In the genomic region with DNA sequence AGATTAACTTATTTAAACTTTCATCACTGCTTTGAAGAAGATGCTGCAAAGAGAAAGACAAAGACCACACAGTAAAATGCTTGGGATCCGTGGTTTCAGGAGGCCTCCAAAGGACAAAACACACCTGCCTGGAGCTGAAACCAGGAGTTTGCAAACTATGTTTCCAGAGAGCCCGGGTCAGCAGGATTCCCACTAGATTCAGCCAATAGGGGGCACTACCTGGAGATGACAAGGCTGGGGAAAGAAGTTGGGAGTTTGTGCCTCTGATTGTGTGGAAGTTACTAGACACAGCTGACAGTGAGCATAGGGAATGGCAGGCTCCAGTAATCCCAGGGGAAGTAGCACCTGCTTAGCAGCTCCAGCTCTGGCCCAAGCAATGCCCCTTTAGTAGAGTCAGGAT, we compare ENCODE assay signal across 18 cellular contexts.
A peak's percentile ranks its signal among the peaks of the same experiment; 100 is the strongest.
DNase-seq lines count a peak whose midpoint lies in the region; ATAC-seq and TF ChIP-seq lines count a peak whose summit lies in the region.
"Had no signal": no experiment of that assay in that cellular context is flagged by ENCODE, and none has a peak within 500 bp of the region (broad histone marks: within the 10 kb centered on the region; RNA-seq: fewer than 3 reads in every experiment).

No MANE protein-coding gene starts in this region.

- 0 out of 2 replicates have a peak, but pooled peaks have one; percentile 12 for TF ChIP-seq CTCF in 22Rv1 (IDR thresholded peaks at IDR 0.05)
- TF ChIP-seq CTCF in tibial artery (IDR thresholded peaks at IDR 0.05): no peak
- TF ChIP-seq CTCF in body of pancreas (IDR thresholded peaks at IDR 0.05): no peak

- H3K27me3 ChIP-seq in H7 (ENCODE audit: control insufficient read depth, insufficient read depth, low read length) (no peaks in the 10 kb centered on the region), SJSA1 (replicated peaks) (no peaks in the 10 kb centered on the region), tibial artery (no peaks in the 10 kb centered on the region), body of pancreas (no peaks in the 10 kb centered on the region)

- H3K4me1 ChIP-seq in SJSA1 (replicated peaks) (peaks cover 38% of the 10 kb centered on the region), tibial artery (peaks cover 0 to 26% (median 9%) of the 10 kb centered on the region in 4 donors), body of pancreas (no peaks in the 10 kb centered on the region)

- TF ChIP-seq POLR2A in body of pancreas (IDR thresholded peaks at IDR 0.05): no peak

- intact Hi-C loops in tibial artery (cut with DNase I; ENCODE audit: low total_unique reads) (no loop called here), body of pancreas (cut with DNase I) (no loop called here)

- 77 to 89% methylated on average over 2 of the region's 2 CpGs for WGBS in body of pancreas, 2 donors

- H3K4me3 ChIP-seq in H7 (ENCODE audit: insufficient read depth, low read depth, low read length) (no peak overlapping the region), SJSA1 (no peak overlapping the region), tibial artery (no peak overlapping the region), body of pancreas (no peak overlapping the region)
- H3K4me3 ChIP-seq: coronary artery, lower lobe of right lung had no signal

- H3K36me3 ChIP-seq in H7 (replicated peaks; ENCODE audit: control insufficient read depth, insufficient read depth, low read length): no peaks in the 10 kb centered on the region
- H3K36me3 ChIP-seq in SJSA1: no peaks in the 10 kb centered on the region
- no peaks in the 10 kb centered on the region for H3K36me3 ChIP-seq in tibial artery
- H3K36me3 ChIP-seq in body of pancreas (replicated peaks in 1 of 2; ENCODE audit: insufficient read depth in 1 of 2, low read depth in 2 of 2): no peaks in the 10 kb centered on the region
- H3K36me3 ChIP-seq: lower lobe of right lung had no signal

- DNase-seq in H7 (peak; percentile 51), SJSA1 (ENCODE audit: low read depth in 1 of 2, low spot score in 2 of 2) (no peak), iPS-NIHi11 (ENCODE audit: low spot score) (peak; percentile 29), tibial artery (no peak), 8988T (no peak), body of pancreas (no peak)
- DNase-seq: ACHN; activated CD8-positive, alpha-beta memory T cell treated with anti-CD3 and anti-CD28 coated beads, Interleukin-2, amount 50 U/mL, for 4 hours; C1 segment of cervical spinal cord; lower lobe of right lung; NCI-H1417; NCI-H2107; NCI-H524; Right ventricle myocardium superior; stimulated activated CD8-positive, alpha-beta memory T cell treated with anti-CD3 and anti-CD28 coated beads, Interleukin-4, amount 100 ng/mL, for 48 hours had no signal

- ATAC-seq in HG03521 (IDR thresholded peaks at IDR 0.05; ENCODE audit: unreplicated experiment) (no peak), body of pancreas (no peak)
- ATAC-seq: lower lobe of right lung had no signal

- no peaks in the 10 kb centered on the region for H3K9me3 ChIP-seq in SJSA1 (replicated peaks)
- H3K9me3 ChIP-seq in tibial artery: no peaks in the 10 kb centered on the region
- no peaks in the 10 kb centered on the region for H3K9me3 ChIP-seq in body of pancreas
- H3K9me3 ChIP-seq: lower lobe of right lung had no signal

- H3K27ac ChIP-seq in 22Rv1 (no peak overlapping the region), SJSA1 (peak overlapping the region; percentile 80), tibial artery (no peak overlapping the region), body of pancreas (no peak overlapping the region)
- H3K27ac ChIP-seq: coronary artery, lower lobe of right lung had no signal

Comparison
In these comparisons a context has a peak if more than half of its experiments do, and no peak if none do; other contexts are left out.
1. DNase-seq: peak in H7 (single experiment) and iPS-NIHi11 (single experiment); none in SJSA1 (0 of 2), tibial artery (0 of 2), 8988T (single experiment) and body of pancreas (0 of 4).